Comparison of ENCODE assay signal across 1 cellular context in genomic region chr4:56690393-56690971, GRCh38.
TF ChIP-seq lines count a peak whose summit lies in the region.

No MANE protein-coding gene starts in this region.

TF ChIP-seq in HepG2, 621 proteins besides CTCF, POLR2A, EP300 and RAD21:
- TF ChIP-seq KDM6A (CRISPR knock-in tag; IDR thresholded peaks at IDR 0.05; ENCODE audit: low read depth) (no peak), RFX5 (IDR thresholded peaks at IDR 0.05; ENCODE audit: low read depth, low read length) (no peak), RBM22 (optimal IDR thresholded peaks at IDR 0.05; ENCODE audit: low read length) (no peak), ZNF629 (CRISPR knock-in tag; conservative IDR thresholded peaks at IDR 0.05) (no peak), HOXA5 (CRISPR knock-in tag; IDR thresholded peaks at IDR 0.05) (no peak), ZNF746 (CRISPR knock-in tag; IDR thresholded peaks at IDR 0.05) (no peak), CC2D1A (CRISPR knock-in tag; IDR thresholded peaks at IDR 0.05) (no peak), FOXJ3 (CRISPR knock-in tag; IDR thresholded peaks at IDR 0.05; ENCODE audit: borderline replicate concordance) (no peak), ZNF180 (CRISPR knock-in tag; IDR thresholded peaks at IDR 0.05; ENCODE audit: borderline replicate concordance, low read depth) (no peak), ZNF770 (CRISPR knock-in tag; IDR thresholded peaks at IDR 0.05) (no peak), ZBTB39 (CRISPR knock-in tag; IDR thresholded peaks at IDR 0.05) (no peak), ZSCAN29 (CRISPR knock-in tag; conservative IDR thresholded peaks at IDR 0.05) (no peak), SNAPC4 (CRISPR knock-in tag; IDR thresholded peaks at IDR 0.05) (no peak), GLI4 (CRISPR knock-in tag; IDR thresholded peaks at IDR 0.05; ENCODE audit: borderline replicate concordance) (no peak), NCOA1 (CRISPR knock-in tag; IDR thresholded peaks at IDR 0.05) (no peak), DBP (CRISPR knock-in tag; IDR thresholded peaks at IDR 0.05; ENCODE audit: not compliant biosample characterization) (no peak), CENPT (CRISPR knock-in tag; IDR thresholded peaks at IDR 0.05; ENCODE audit: low read depth) (no peak), HMGXB3 (CRISPR knock-in tag; IDR thresholded peaks at IDR 0.05; ENCODE audit: borderline replicate concordance) (no peak)
